25 cellular contexts compared by ENCODE assay signal in genomic region chr1:30893776-30894507, GRCh38. TPM values are rescaled to one million over a fixed set of nuclear protein-coding genes. Genes with fewer than 3 reads are reported as not detected.
DNase-seq lines count a peak whose midpoint lies in the region; TF ChIP-seq lines count a peak whose summit lies in the region.
"Had no signal": no experiment of that assay in that cellular context is flagged by ENCODE, and none has a peak within 500 bp of the region (broad histone marks: within the 10 kb centered on the region; RNA-seq: fewer than 3 reads in every experiment).

No MANE protein-coding gene starts in this region.

- no peaks in the 10 kb centered on the region for H3K9me3 ChIP-seq in HEK293 (ENCODE audit: control insufficient read depth, insufficient read depth, low read depth, low read length)
- H3K9me3 ChIP-seq: left ventricle myocardium inferior, SK-N-SH, vagina had no signal

- no peak for TF ChIP-seq CTCF in HEK293 (tag by site-specific recombination; IDR thresholded peaks at IDR 0.05)
- TF ChIP-seq CTCF in glutamatergic neuron (IDR thresholded peaks at IDR 0.05; ENCODE audit: partially characterized antibody, unreplicated experiment), result no peak

- CTCF ChIA-PET in HEK293 (lab: Yijun Ruan, JAX), result no interaction called here

- no peaks in the 10 kb centered on the region for H3K4me1 Mint-ChIP-seq in activated T-helper 1 cell treated with anti-CD3 and anti-CD28 coated beads, Interleukin-12 subunit alpha, Interleukin-12 subunit beta, Interleukin-2, Interleukin-4 antibody, amounts not matched to agents 30 ng/mL and 10 ng/mL and 1 ng/mL, durations not matched to agents 14 hours and 24 hours and 36 hours (ENCODE audit: low read depth)
- H3K4me1 Mint-ChIP-seq in glutamatergic neuron (ENCODE audit: low read depth, unreplicated experiment), result peaks cover 26% of the 10 kb centered on the region
- H3K4me1 Mint-ChIP-seq: activated naive CD8-positive, alpha-beta T cell treated with anti-CD3 and anti-CD28 coated beads, Interleukin-2, amount 50 U/mL, for 24 hours had no signal

- peaks cover 2% of the 10 kb centered on the region; the same call in 1 of the 2 replicates for H3K4me1 ChIP-seq in HEK293 (ENCODE audit: control insufficient read depth, insufficient read depth, low read length)

- intact Hi-C loops in activated T-helper 1 cell treated with anti-CD3 and anti-CD28 coated beads, Interleukin-12 subunit alpha, Interleukin-12 subunit beta, Interleukin-2, Interleukin-4 antibody, amounts not matched to agents 30 ng/mL and 10 ng/mL and 1 ng/mL, durations not matched to agents 14 hours and 24 hours and 36 hours (cut with micrococcal nuclease), result no loop called here

- peak overlapping the region; percentile 72 for H3K27ac Mint-ChIP-seq in activated T-helper 1 cell treated with anti-CD3 and anti-CD28 coated beads, Interleukin-12 subunit alpha, Interleukin-12 subunit beta, Interleukin-2, Interleukin-4 antibody, amounts not matched to agents 30 ng/mL and 10 ng/mL and 1 ng/mL, durations not matched to agents 14 hours and 24 hours and 36 hours
- peak overlapping the region; percentile 79 for H3K27ac Mint-ChIP-seq in glutamatergic neuron (ENCODE audit: unreplicated experiment)
- H3K27ac Mint-ChIP-seq: activated naive CD8-positive, alpha-beta T cell treated with anti-CD3 and anti-CD28 coated beads, Interleukin-2, amount 50 U/mL, for 24 hours; effector memory CD8-positive, alpha-beta T cell; GM23338; nephron progenitor cell had no signal

- no peaks in the 10 kb centered on the region for H3K9me3 Mint-ChIP-seq in activated T-helper 1 cell treated with anti-CD3 and anti-CD28 coated beads, Interleukin-12 subunit alpha, Interleukin-12 subunit beta, Interleukin-2, Interleukin-4 antibody, amounts not matched to agents 30 ng/mL and 10 ng/mL and 1 ng/mL, durations not matched to agents 14 hours and 24 hours and 36 hours
- no peaks in the 10 kb centered on the region for H3K9me3 Mint-ChIP-seq in glutamatergic neuron (ENCODE audit: unreplicated experiment)
- H3K9me3 Mint-ChIP-seq: effector memory CD8-positive, alpha-beta T cell; GM23338; nephron progenitor cell had no signal

- H3K27me3 Mint-ChIP-seq in activated T-helper 1 cell treated with anti-CD3 and anti-CD28 coated beads, Interleukin-12 subunit alpha, Interleukin-12 subunit beta, Interleukin-2, Interleukin-4 antibody, amounts not matched to agents 30 ng/mL and 10 ng/mL and 1 ng/mL, durations not matched to agents 14 hours and 24 hours and 36 hours (ENCODE audit: insufficient read depth), result peaks cover 9% of the 10 kb centered on the region
- peaks cover 10% of the 10 kb centered on the region for H3K27me3 Mint-ChIP-seq in glutamatergic neuron (ENCODE audit: unreplicated experiment)

- no peaks in the 10 kb centered on the region; a peak in 1 of 3 replicates for H3K36me3 ChIP-seq in HEK293 (ENCODE audit: control insufficient read depth in 2 of 2, insufficient read depth in 1 of 2, low read length in 2 of 2)
- H3K36me3 ChIP-seq: left ventricle myocardium inferior, vagina had no signal

- no peak overlapping the region for H3K4me3 ChIP-seq in HEK293 (ENCODE audit: low read depth, low read length)
- H3K4me3 ChIP-seq: GM23338, hepatocyte, left ventricle myocardium inferior, vagina had no signal

- POLR2A ChIA-PET in HEK293 (lab: Yijun Ruan, JAX), result no interaction called here

- no peak overlapping the region for H3K4me3 Mint-ChIP-seq in activated T-helper 1 cell treated with anti-CD3 and anti-CD28 coated beads, Interleukin-12 subunit alpha, Interleukin-12 subunit beta, Interleukin-2, Interleukin-4 antibody, amounts not matched to agents 30 ng/mL and 10 ng/mL and 1 ng/mL, durations not matched to agents 14 hours and 24 hours and 36 hours
- peak overlapping the region; percentile 64 for H3K4me3 Mint-ChIP-seq in glutamatergic neuron (ENCODE audit: unreplicated experiment)
- H3K4me3 Mint-ChIP-seq: activated naive CD8-positive, alpha-beta T cell treated with anti-CD3 and anti-CD28 coated beads, Interleukin-2, amount 50 U/mL, for 24 hours; effector memory CD8-positive, alpha-beta T cell; GM23338; nephron progenitor cell had no signal

- DNase-seq in activated T-helper 1 cell treated with anti-CD3 and anti-CD28 coated beads, Interleukin-12 subunit alpha, Interleukin-12 subunit beta, Interleukin-2, Interleukin-4 antibody, amounts not matched to agents 30 ng/mL and 10 ng/mL and 1 ng/mL, durations not matched to agents 14 hours and 24 hours and 36 hours (ENCODE audit: low spot score), result no peak
- DNase-seq in glutamatergic neuron, result no peak
- peak; percentile 56 for DNase-seq in retina
- no peak for DNase-seq in A172 (ENCODE audit: low spot score)
- no peak for DNase-seq in NCI-H128 (lab: John Stamatoyannopoulos, UW; ENCODE audit: unreplicated experiment)
- DNase-seq in effector CD8-positive, alpha-beta T cell (lab: John Stamatoyannopoulos, UW), result no peak
- DNase-seq in HPDE6-E6E7 (ENCODE audit: extremely low spot score), result no peak
- DNase-seq: activated CD4-positive, alpha-beta T cell treated with anti-CD3 and anti-CD28 coated beads, Interleukin-2, amount 50 U/mL, for 1 hour; activated naive CD8-positive, alpha-beta T cell treated with anti-CD3 and anti-CD28 coated beads, Interleukin-2, amount 50 U/mL, for 24 hours; C1 segment of cervical spinal cord; DMS79 treated with DMSO at 0.1 percent for 48 hours; effector memory CD8-positive, alpha-beta T cell; foreskin melanocyte; left ventricle myocardium inferior; MV-4-11; NCI-H187; NCI-H526; nephron progenitor cell; RPMI8226; SK-N-SH had no signal

- H3K36me3 Mint-ChIP-seq in activated T-helper 1 cell treated with anti-CD3 and anti-CD28 coated beads, Interleukin-12 subunit alpha, Interleukin-12 subunit beta, Interleukin-2, Interleukin-4 antibody, amounts not matched to agents 30 ng/mL and 10 ng/mL and 1 ng/mL, durations not matched to agents 14 hours and 24 hours and 36 hours (ENCODE audit: low read depth), result no peaks in the 10 kb centered on the region
- no peaks in the 10 kb centered on the region for H3K36me3 Mint-ChIP-seq in glutamatergic neuron (ENCODE audit: unreplicated experiment)

- no peak overlapping the region for H3K27ac ChIP-seq in HEK293 (ENCODE audit: extremely low read depth, low read depth, low read length)
- H3K27ac ChIP-seq: hepatocyte, left ventricle myocardium inferior, vagina, VCaP had no signal

TF ChIP-seq in HEK293, 187 proteins besides CTCF, POLR2A, EP300 and RAD21 (continues in another document):
- TF ChIP-seq ZNF791 (tag by site-specific recombination; IDR thresholded peaks at IDR 0.05), result 0 out of 2 replicates have a peak, but pooled peaks have one; percentile 16
- no peak for TF ChIP-seq OVOL3 (tag by site-specific recombination; IDR thresholded peaks at IDR 0.05)
- no peak for TF ChIP-seq ZNF157 (tag by site-specific recombination; IDR thresholded peaks at IDR 0.05)
- no peak for TF ChIP-seq GLI2 (tag by site-specific recombination; IDR thresholded peaks at IDR 0.05; ENCODE audit: borderline replicate concordance, low read depth)
- no peak for TF ChIP-seq ZNF768 (tag by site-specific recombination; IDR thresholded peaks at IDR 0.05)
- TF ChIP-seq, protein P1, sequence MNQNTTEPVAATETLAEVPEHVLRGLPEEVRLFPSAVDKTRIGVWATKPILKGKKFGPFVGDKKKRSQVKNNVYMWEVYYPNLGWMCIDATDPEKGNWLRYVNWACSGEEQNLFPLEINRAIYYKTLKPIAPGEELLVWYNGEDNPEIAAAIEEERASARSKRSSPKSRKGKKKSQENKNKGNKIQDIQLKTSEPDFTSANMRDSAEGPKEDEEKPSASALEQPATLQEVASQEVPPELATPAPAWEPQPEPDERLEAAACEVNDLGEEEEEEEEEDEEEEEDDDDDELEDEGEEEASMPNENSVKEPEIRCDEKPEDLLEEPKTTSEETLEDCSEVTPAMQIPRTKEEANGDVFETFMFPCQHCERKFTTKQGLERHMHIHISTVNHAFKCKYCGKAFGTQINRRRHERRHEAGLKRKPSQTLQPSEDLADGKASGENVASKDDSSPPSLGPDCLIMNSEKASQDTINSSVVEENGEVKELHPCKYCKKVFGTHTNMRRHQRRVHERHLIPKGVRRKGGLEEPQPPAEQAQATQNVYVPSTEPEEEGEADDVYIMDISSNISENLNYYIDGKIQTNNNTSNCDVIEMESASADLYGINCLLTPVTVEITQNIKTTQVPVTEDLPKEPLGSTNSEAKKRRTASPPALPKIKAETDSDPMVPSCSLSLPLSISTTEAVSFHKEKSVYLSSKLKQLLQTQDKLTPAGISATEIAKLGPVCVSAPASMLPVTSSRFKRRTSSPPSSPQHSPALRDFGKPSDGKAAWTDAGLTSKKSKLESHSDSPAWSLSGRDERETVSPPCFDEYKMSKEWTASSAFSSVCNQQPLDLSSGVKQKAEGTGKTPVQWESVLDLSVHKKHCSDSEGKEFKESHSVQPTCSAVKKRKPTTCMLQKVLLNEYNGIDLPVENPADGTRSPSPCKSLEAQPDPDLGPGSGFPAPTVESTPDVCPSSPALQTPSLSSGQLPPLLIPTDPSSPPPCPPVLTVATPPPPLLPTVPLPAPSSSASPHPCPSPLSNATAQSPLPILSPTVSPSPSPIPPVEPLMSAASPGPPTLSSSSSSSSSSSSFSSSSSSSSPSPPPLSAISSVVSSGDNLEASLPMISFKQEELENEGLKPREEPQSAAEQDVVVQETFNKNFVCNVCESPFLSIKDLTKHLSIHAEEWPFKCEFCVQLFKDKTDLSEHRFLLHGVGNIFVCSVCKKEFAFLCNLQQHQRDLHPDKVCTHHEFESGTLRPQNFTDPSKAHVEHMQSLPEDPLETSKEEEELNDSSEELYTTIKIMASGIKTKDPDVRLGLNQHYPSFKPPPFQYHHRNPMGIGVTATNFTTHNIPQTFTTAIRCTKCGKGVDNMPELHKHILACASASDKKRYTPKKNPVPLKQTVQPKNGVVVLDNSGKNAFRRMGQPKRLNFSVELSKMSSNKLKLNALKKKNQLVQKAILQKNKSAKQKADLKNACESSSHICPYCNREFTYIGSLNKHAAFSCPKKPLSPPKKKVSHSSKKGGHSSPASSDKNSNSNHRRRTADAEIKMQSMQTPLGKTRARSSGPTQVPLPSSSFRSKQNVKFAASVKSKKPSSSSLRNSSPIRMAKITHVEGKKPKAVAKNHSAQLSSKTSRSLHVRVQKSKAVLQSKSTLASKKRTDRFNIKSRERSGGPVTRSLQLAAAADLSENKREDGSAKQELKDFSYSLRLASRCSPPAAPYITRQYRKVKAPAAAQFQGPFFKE (tag by site-specific recombination; IDR thresholded peaks at IDR 0.05; ENCODE audit: borderline replicate concordance), result no peak
- no peak for TF ChIP-seq SETDB1 (IDR thresholded peaks at IDR 0.05; ENCODE audit: insufficient read length, low read length)
- 0 out of 2 replicates have a peak, but pooled peaks have one; percentile 8 for TF ChIP-seq GLIS2 (tag by site-specific recombination; IDR thresholded peaks at IDR 0.05)
- no peak for TF ChIP-seq ZNF514 (tag by site-specific recombination; IDR thresholded peaks at IDR 0.05)
- TF ChIP-seq ZNF266 (tag by site-specific recombination; IDR thresholded peaks at IDR 0.05; ENCODE audit: low read depth), result no peak

RNA-seq across cellular contexts. Expression of gene SDC3, which starts 14.6 kb away (rescaled TPM):
- total RNA-seq in activated T-helper 1 cell treated with anti-CD3 and anti-CD28 coated beads, Interleukin-12 subunit alpha, Interleukin-12 subunit beta, Interleukin-2, Interleukin-4 antibody, amounts not matched to agents 30 ng/mL and 10 ng/mL and 1 ng/mL, durations not matched to agents 14 hours and 24 hours and 36 hours, result 0.26 and 0.34 TPM in 2 replicates
- total RNA-seq in glutamatergic neuron (ENCODE audit: unreplicated experiment), result 41.7 TPM
- total RNA-seq in A172 (2014; rRNA removed; shearing (Covaris generic)), result 10.2 and 18.4 TPM in 2 replicates
